ENCODE assay signal across 13 cellular contexts in genomic region chr11:75402002-75402773, GRCh38. TPM values are rescaled to one million over a fixed set of nuclear protein-coding genes. Genes with fewer than 3 reads are reported as not detected.
DNase-seq lines count a peak whose midpoint lies in the region; ATAC-seq and TF ChIP-seq lines count a peak whose summit lies in the region.
"Had no signal": no experiment of that assay in that cellular context is flagged by ENCODE, and none has a peak within 500 bp of the region (broad histone marks: within the 10 kb centered on the region; RNA-seq: fewer than 3 reads in every experiment).

No MANE protein-coding gene starts in this region.

- CTCF ChIA-PET in activated CD8-positive, alpha-beta memory T cell treated with anti-CD3 and anti-CD28 coated beads, Interleukin-2, amount 10 ng/mL, durations not matched to agents 7 days and 5 days (lab: Charles Lee) = interaction anchor here (1.6 to 4.2 kb wide), 4 partner anchors 13 to 129 kb away, joined by 5 to 17 read pairs (median 10); no protein-coding TSS in a partner anchor
- CTCF ChIA-PET in RWPE1 (lab: Yijun Ruan, JAX) = no interaction called here

- peaks cover 48% of the 10 kb centered on the region for H3K4me1 Mint-ChIP-seq in activated CD8-positive, alpha-beta memory T cell treated with anti-CD3 and anti-CD28 coated beads, Interleukin-2, amount 10 ng/mL, durations not matched to agents 7 days and 5 days

- no peak for ATAC-seq in activated CD8-positive, alpha-beta memory T cell treated with anti-CD3 and anti-CD28 coated beads, Interleukin-2, amount 10 ng/mL, durations not matched to agents 7 days and 5 days

- TF ChIP-seq CTCF in RWPE1 (conservative IDR thresholded peaks at IDR 0.05; ENCODE audit: low read depth) = no peak

- peaks cover 69% of the 10 kb centered on the region for H3K36me3 Mint-ChIP-seq in activated CD8-positive, alpha-beta memory T cell treated with anti-CD3 and anti-CD28 coated beads, Interleukin-2, amount 10 ng/mL, durations not matched to agents 7 days and 5 days

- POLR2A ChIA-PET in RWPE1 (lab: Yijun Ruan, JAX; ENCODE audit: low non-redundant PET) = no interaction called here

- H3K4me3 ChIP-seq in skeletal muscle cell (ENCODE audit: low read depth, low read length) = peak overlapping the region; percentile 99
- H3K4me3 ChIP-seq: esophagus muscularis mucosa had no signal

- H3K4me3 Mint-ChIP-seq in activated CD8-positive, alpha-beta memory T cell treated with anti-CD3 and anti-CD28 coated beads, Interleukin-2, amount 10 ng/mL, durations not matched to agents 7 days and 5 days = peak overlapping the region; percentile 98

- H3K9me3 Mint-ChIP-seq in activated CD8-positive, alpha-beta memory T cell treated with anti-CD3 and anti-CD28 coated beads, Interleukin-2, amount 10 ng/mL, durations not matched to agents 7 days and 5 days (ENCODE audit: low read depth) = no peaks in the 10 kb centered on the region

- no peaks in the 10 kb centered on the region for H3K27me3 Mint-ChIP-seq in activated CD8-positive, alpha-beta memory T cell treated with anti-CD3 and anti-CD28 coated beads, Interleukin-2, amount 10 ng/mL, durations not matched to agents 7 days and 5 days

- peak overlapping the region; percentile 99 for H3K27ac Mint-ChIP-seq in activated CD8-positive, alpha-beta memory T cell treated with anti-CD3 and anti-CD28 coated beads, Interleukin-2, amount 10 ng/mL, durations not matched to agents 7 days and 5 days

- no peak for DNase-seq in activated CD8-positive, alpha-beta memory T cell treated with anti-CD3 and anti-CD28 coated beads, Interleukin-2, amount 10 ng/mL, durations not matched to agents 7 days and 5 days
- DNase-seq in activated CD8-positive, alpha-beta memory T cell treated with anti-CD3 and anti-CD28 coated beads, Interleukin-2, amount 50 U/mL, for 4 hours = no peak
- DNase-seq in RWPE1 (ENCODE audit: low spot score) (no peak), epithelial cell of prostate (ENCODE audit: low read depth, low spot score) (no peak), skeletal muscle cell (ENCODE audit: low read depth) (no peak), NCI-H2081 treated with DMSO at 0.1 percent for 48 hours (lab: John Stamatoyannopoulos, UW) (no peak), NCI-H69 (lab: John Stamatoyannopoulos, UW) (no peak), Kasumi-1 (lab: John Stamatoyannopoulos, UW) (no peak)
- DNase-seq: activated CD4-positive, alpha-beta T cell treated with anti-CD3 and anti-CD28 coated beads for 1 hour; COR-L47; NCI-H2081; posterior cingulate gyrus had no signal

- H3K27ac ChIP-seq in RWPE1 (peak overlapping the region; percentile 46), epithelial cell of prostate (peak overlapping the region; percentile 90)

RNA-seq across cellular contexts. Expression of gene RPS3, which starts 2.9 kb away (rescaled TPM):
- total RNA-seq in activated CD8-positive, alpha-beta memory T cell treated with anti-CD3 and anti-CD28 coated beads, Interleukin-2, amount 10 ng/mL, durations not matched to agents 7 days and 5 days = 1,000 to 10,000 TPM; 2,848 to 3,262 TPM

RNA-seq across cellular contexts. Expression of gene KLHL35, which starts 30.8 kb away (rescaled TPM):
- under 1 TPM in 1 of 2 experiments, not detected in 1; 0.47 TPM for total RNA-seq in activated CD8-positive, alpha-beta memory T cell treated with anti-CD3 and anti-CD28 coated beads, Interleukin-2, amount 10 ng/mL, durations not matched to agents 7 days and 5 days

RNA-seq across cellular contexts. Expression of gene ARRB1, which starts 50.7 kb away (rescaled TPM):
- total RNA-seq in activated CD8-positive, alpha-beta memory T cell treated with anti-CD3 and anti-CD28 coated beads, Interleukin-2, amount 10 ng/mL, durations not matched to agents 7 days and 5 days = 10 to 100 TPM; 42.6 to 69.3 TPM
